Comparison of ENCODE assay signal across 8 cellular contexts in the genomic region with DNA sequence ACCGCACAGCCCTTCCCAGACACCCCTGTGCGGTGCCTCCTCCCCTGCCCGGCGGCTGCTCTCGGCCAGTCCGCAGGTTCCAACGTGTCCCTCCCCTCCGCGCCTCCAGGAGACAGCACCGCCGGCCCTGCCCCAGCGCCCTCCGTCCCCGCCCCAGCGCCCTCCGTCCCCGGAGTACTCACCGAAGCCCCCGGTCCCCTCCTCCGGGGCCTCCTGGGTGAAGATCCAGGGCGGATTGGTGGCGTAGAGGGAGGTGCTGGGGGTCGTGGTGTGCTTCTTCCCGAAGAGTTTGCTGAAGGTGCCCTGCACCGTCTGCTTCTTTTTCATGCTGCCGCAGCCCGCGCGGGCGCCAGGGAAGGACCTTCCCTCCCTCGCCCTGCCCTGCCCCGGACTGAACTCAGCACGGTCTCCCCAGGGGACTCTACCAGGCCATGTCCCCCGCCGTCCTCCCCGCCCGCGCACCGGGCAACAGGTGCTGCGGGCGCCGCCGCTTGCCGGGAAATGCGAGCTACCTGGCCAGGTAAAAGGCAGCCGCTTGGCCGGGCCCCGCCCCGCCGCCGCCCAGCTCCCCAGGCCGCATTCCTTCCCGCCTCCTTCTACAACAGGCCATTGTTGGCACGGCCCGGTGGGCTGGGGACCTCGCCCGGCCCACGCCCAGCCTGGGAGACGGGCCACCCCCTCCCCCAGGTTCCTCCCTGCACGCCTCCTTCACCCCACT. TPM values are rescaled to one million over a fixed set of nuclear protein-coding genes. Genes with fewer than 3 reads are reported as not detected.
DNase-seq lines count a peak whose midpoint lies in the region; ATAC-seq, FAIRE-seq and TF ChIP-seq lines count a peak whose summit lies in the region.

A gene with protein sequence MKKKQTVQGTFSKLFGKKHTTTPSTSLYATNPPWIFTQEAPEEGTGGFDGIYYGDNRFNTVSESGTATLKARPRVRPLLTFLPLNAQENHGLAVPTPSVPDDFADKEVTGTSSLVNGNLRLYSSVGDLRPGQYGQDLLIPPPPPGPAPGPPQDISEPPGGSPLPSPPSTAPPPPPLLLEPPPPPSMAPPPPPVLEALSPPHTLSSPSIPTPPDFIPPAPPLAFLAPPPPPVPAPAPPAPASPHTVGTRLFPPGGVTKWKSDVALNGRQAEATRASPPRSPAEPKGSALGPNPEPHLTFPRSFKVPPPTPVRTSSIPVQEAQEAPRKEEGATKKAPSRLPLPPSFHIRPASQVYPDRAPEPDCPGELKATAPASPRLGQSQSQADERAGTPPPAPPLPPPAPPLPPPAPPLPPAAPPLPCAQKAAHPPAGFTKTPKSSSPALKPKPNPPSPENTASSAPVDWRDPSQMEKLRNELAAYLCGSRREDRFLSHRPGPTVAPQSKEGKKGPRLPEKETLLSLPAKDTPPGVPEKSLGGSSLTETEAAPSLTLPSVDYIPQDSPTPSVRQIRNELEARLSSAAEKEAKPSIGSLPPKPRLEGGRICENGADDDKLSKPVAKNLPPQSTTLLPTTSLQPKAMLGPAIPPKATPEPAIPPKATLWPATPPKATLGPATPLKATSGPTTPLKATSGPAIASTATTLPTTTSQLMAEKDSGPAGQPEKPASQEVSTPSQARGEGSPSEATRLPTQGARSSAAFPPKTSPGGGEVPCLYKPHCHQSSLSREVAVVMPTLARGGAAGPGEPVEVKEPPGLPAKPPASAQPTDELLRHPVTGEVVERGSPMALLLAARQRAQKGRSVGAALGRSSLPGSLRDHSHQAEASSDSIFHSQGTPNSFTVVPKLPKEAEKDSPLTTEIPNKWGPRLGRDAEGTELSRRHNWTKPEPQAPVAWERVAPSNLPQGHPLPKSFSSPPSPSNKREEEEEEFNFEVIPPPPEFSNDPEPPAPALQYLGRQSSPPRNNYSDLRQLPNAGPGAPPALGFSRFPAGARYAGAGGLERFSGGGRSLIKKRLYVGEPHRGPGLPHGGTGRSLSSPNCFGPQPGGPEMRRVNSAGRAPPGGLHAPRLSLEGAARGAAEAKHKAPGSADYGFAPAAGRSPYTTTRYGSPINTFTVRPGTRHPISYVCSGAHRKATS (minus strand): TSS at position 503 of the 718 bp plus-strand sequence. CDS start 176 bp downstream, at position 327.

- no peaks in the 10 kb centered on the region for H3K36me3 ChIP-seq in HUES64 (ENCODE audit: insufficient read depth, low read length)
- H3K36me3 ChIP-seq in K562 (ENCODE audit: control insufficient read depth, insufficient read depth, low read length) = no peaks in the 10 kb centered on the region
- no peaks in the 10 kb centered on the region for H3K36me3 ChIP-seq in stomach smooth muscle (ENCODE audit: control insufficient read depth in 2 of 2, insufficient read depth in 2 of 2, low read length in 2 of 2)
- H3K36me3 ChIP-seq in SJCRH30 = no peaks in the 10 kb centered on the region

- H3K4me1 ChIP-seq in HUES64 (ENCODE audit: insufficient read depth, low read length) = peaks cover 42% of the 10 kb centered on the region
- H3K4me1 ChIP-seq in K562 (replicated peaks in 1 of 2; ENCODE audit: control insufficient read depth in 2 of 2, insufficient read depth in 2 of 2, low read length in 2 of 2) = peaks cover 26 to 46% of the 10 kb centered on the region in 2 experiments
- peaks cover 3% of the 10 kb centered on the region for H3K4me1 ChIP-seq in stomach smooth muscle (ENCODE audit: control insufficient read depth, insufficient read depth, low read length)
- no peaks in the 10 kb centered on the region; the same call in 1 of the 2 replicates for H3K4me1 ChIP-seq in SJCRH30

- POLR2A ChIA-PET in K562 (lab: Yijun Ruan, JAX) = interaction anchor here (0.7 to 1.0 kb wide), 2 partner anchors 255 to 765 kb away, joined by 3 to 4 read pairs; no protein-coding TSS in a partner anchor

- no TSS peak for BruUV-seq in K562 (replicated peaks; lab: Mats Ljungman, UMichigan)

- FAIRE-seq in K562 (lab: Jason Lieb, UNC) = no peak

- no peak for ATAC-seq in K562

- WGBS in HUES64 = under 1% methylated on average over 57 of the region's 60 CpGs
- WGBS in K562 (ENCODE audit: insufficient coverage, low coverage, missing lambda C conversion rate) = 69% methylated on average over 29 of the region's 60 CpGs

- no peaks in the 10 kb centered on the region for H4K20me1 ChIP-seq in K562 (replicated peaks; ENCODE audit: control insufficient read depth, insufficient read depth, low read length)

- no peak within 1 kb of the TSS for H3K4me2 ChIP-seq in K562 (ENCODE audit: insufficient read depth, low read length)

- TF ChIP-seq EP300 in K562 (IDR thresholded peaks at IDR 0.05; ENCODE audit: low read length) = no peak

- H3K9me3 ChIP-seq in HUES64 (ENCODE audit: insufficient read depth, low read depth, low read length) (no peaks in the 10 kb centered on the region), K562 (replicated peaks; ENCODE audit: control insufficient read depth, insufficient read depth, low read depth, low read length) (no peaks in the 10 kb centered on the region), stomach smooth muscle (ENCODE audit: control insufficient read depth in 2 of 2, low read length in 2 of 2) (no peaks in the 10 kb centered on the region), SJCRH30 (replicated peaks) (no peaks in the 10 kb centered on the region)

- TF ChIP-seq RAD21 in K562 (CRISPR knock-in tag; conservative IDR thresholded peaks at IDR 0.05 in 1 of 2, IDR thresholded peaks at IDR 0.05 in 1 of 2) = no peak

- in situ Hi-C loops in K562 (cut with MboI) = no loop called here

- CTCF ChIA-PET in K562 (lab: Yijun Ruan, JAX; ENCODE audit: low intra/inter-chr PET ratio) = interaction anchor here (0.7 kb wide), 1 partner anchor 69 kb away, joined by 3 read pairs; no protein-coding TSS in a partner anchor

- intact Hi-C loops in K562 (cut with micrococcal nuclease) = no loop called here

- H3K27me3 ChIP-seq in HUES64 (ENCODE audit: insufficient read depth, low read length) = no peaks in the 10 kb centered on the region
- H3K27me3 ChIP-seq in K562 (ENCODE audit: control insufficient read depth in 2 of 2, insufficient read depth in 2 of 2, low read length in 2 of 2) = 0 out of 5 replicates have a peak, but pooled peaks cover 0 to 4% of the 10 kb centered on the region in 2 experiments
- H3K27me3 ChIP-seq in stomach smooth muscle (ENCODE audit: control insufficient read depth in 1 of 2, insufficient read depth in 2 of 2, low read length in 2 of 2) = peaks cover 21 to 26% of the 10 kb centered on the region in 2 donors
- H3K27me3 ChIP-seq in SJCRH30 = no peaks in the 10 kb centered on the region

- no peak for TF ChIP-seq POLR2A in K562 (conservative IDR thresholded peaks at IDR 0.05)

- peak within 1 kb of the TSS; percentile 15; the same call in 1 of the 2 replicates for H2AFZ ChIP-seq in K562 (ENCODE audit: low read depth, low read length)

- H3K4me3 ChIP-seq in HUES64 (ENCODE audit: low read length) (peak within 1 kb of the TSS; percentile 89), K562 (no peak within 1 kb of the TSS), stomach smooth muscle (ENCODE audit: low read length in 2 of 2) (peak within 1 kb of the TSS; percentile 36 to 64), SJCRH30 (no peak within 1 kb of the TSS)

- no peaks in the 10 kb centered on the region for H3K79me2 ChIP-seq in K562 (ENCODE audit: control insufficient read depth, insufficient read depth, low read length)

- no peaks in the 10 kb centered on the region for H3K9me1 ChIP-seq in K562 (ENCODE audit: control insufficient read depth, insufficient read depth, low read length)

- DNase-seq in AG08395 (ENCODE audit: low spot score) (peak; percentile 35), K562 (ENCODE audit: extremely low read depth in 1 of 4, low spot score in 3 of 4) (no peak), islet precursor cell (peak; percentile 86), SJCRH30 (no peak), OCI-M2 (lab: John Stamatoyannopoulos, UW; ENCODE audit: unreplicated experiment) (no peak)
- DNase-seq in activated CD4-positive, alpha-beta T cell treated with anti-CD3 and anti-CD28 coated beads for 1 hour = no peak

- H3K27ac ChIP-seq in HUES64 (ENCODE audit: low read depth, low read length) (peak within 1 kb of the TSS; percentile 63), K562 (ENCODE audit: extremely low read depth, low read depth, low read length) (no peak within 1 kb of the TSS), stomach smooth muscle (ENCODE audit: low read length) (no peak within 1 kb of the TSS), SJCRH30 (no peak within 1 kb of the TSS)

- no peak for TF ChIP-seq CTCF in K562 (IDR thresholded peaks at IDR 0.05 in 2 of 3, conservative IDR thresholded peaks at IDR 0.05 in 1 of 3; ENCODE audit: insufficient read depth in 2 of 3, low read depth in 1 of 3, low read length in 3 of 3)

- H3K9ac ChIP-seq in HUES64 (ENCODE audit: low read depth, low read length) (peak within 1 kb of the TSS; percentile 88), K562 (ENCODE audit: insufficient read depth in 1 of 2, low read depth in 2 of 2, low read length in 2 of 2) (peak within 1 kb of the TSS in 1 of 2 experiments; percentile 75; a peak in 2 of 4 replicates), stomach smooth muscle (ENCODE audit: low read length in 2 of 2) (no peak within 1 kb of the TSS)

RNA-seq across cellular contexts. Expression of the gene that starts here (rescaled TPM):
- polyA plus RNA-seq in HUES64 (2013, experiment 1 of 2) = 24.7 TPM
- 18.1 TPM for polyA plus RNA-seq in HUES64 (2013, experiment 2 of 2)
- 1.0 and 1.2 TPM in 2 replicates for total RNA-seq in K562 (2011; cell fraction: chromatin; rRNA removed; ENCODE audit: low replicate concordance)
- 0.53 and 1.0 TPM in 2 replicates for total RNA-seq in K562 (2011; cell fraction: nucleolus; rRNA removed)
- 1.0 and 2.0 TPM in 2 replicates for total RNA-seq in K562 (2011; cell fraction: nucleoplasm; rRNA removed)
- total RNA-seq in K562 (2014; rRNA removed) (0.14 and 0.20 TPM in 2 replicates), K562 (2014; rRNA removed; fragmentation: Illumina TruSeq; extraction: Trizol) (0.16 and 0.18 TPM in 2 replicates), K562 (2015; rRNA removed; fragmentation: Illumina TruSeq; extraction: Trizol) (0.08 and 0.11 TPM in 2 replicates), K562 (2021) (0.22 and 0.35 TPM in 2 replicates)
- polyA plus RNA-seq in K562 (2011; rRNA removed) (0.20 and 0.21 TPM in 2 replicates), K562 (2014; fragmentation: Illumina TruSeq; extraction: Trizol) (0.10 TPM in 2 replicates), K562 (2014; fragmentation: Nextera tagmentation; extraction: Ambion mirVana) (under 1 TPM; 0.06 to 0.08 TPM), K562 (2014; rRNA removed) (0.16 and 0.26 TPM in 2 replicates)
- polyA plus RNA-seq in K562 (2011; cell fraction: cytosol; rRNA removed) = 0.16 and 0.25 TPM in 2 replicates
- polyA plus RNA-seq in K562 (2011; cell fraction: nucleus; rRNA removed) = 0.20 and 0.33 TPM in 2 replicates
- 0.21 and 0.35 TPM in 2 replicates for polyA plus RNA-seq in K562 (2012)
- 0.51 and 0.67 TPM in 2 replicates for polyA minus RNA-seq in K562 (2011; rRNA and poly(A)+ RNA removed)
- 0.19 TPM in 1 of 2 replicates, not detected in the other for polyA minus RNA-seq in K562 (2011; cell fraction: cytosol; rRNA and poly(A)+ RNA removed)
- 0.40 and 0.44 TPM in 2 replicates for polyA minus RNA-seq in K562 (2011; cell fraction: nucleus; rRNA and poly(A)+ RNA removed)
- not detected in 2 replicates for total RNA-seq in SJCRH30 (2014; rRNA removed; shearing (Covaris generic))

Comparison
In these comparisons a context has a peak if more than half of its experiments do, and no peak if none do; other contexts are left out.
1. DNase-seq: peak in AG08395 (single experiment) and islet precursor cell (single experiment); none in K562 (0 of 4), SJCRH30 (0 of 2), activated CD4-positive, alpha-beta T cell treated with anti-CD3 and anti-CD28 coated beads for 1 hour (single experiment) and OCI-M2 (single experiment).
2. H3K4me3 ChIP-seq: peak in HUES64 (single experiment) and stomach smooth muscle (2 of 2); none in K562 (single experiment) and SJCRH30 (single experiment).